In genomic region chr9:71157731-71158130, GRCh38 we compare ENCODE assay signal across 34 cellular contexts. TPM values are rescaled to one million over a fixed set of nuclear protein-coding genes. Genes with fewer than 3 reads are reported as not detected.
"Had no signal": no experiment of that assay in that cellular context is flagged by ENCODE, and none has a peak within 500 bp of the region (broad histone marks: within the 10 kb centered on the region; RNA-seq: fewer than 3 reads in every experiment).

No MANE protein-coding gene starts in this region.

- H3K4me3 ChIP-seq: adrenal gland, ascending aorta, cardiac muscle cell had no signal

- DNase-seq: activated B cell treated with CpG ODN at 0.5 μM for 24 hours; activated CD4-positive, alpha-beta memory T cell treated with anti-CD3 and anti-CD28 coated beads for 36 hours; activated CD4-positive, alpha-beta T cell treated with anti-CD3 and anti-CD28 coated beads for 4 hours; activated CD4-positive, alpha-beta T cell treated with anti-CD3 and anti-CD28 coated beads, Interleukin-2, amount 10 ng/mL, durations not matched to agents 24 days and 14 days; activated CD4-positive, alpha-beta T cell treated with anti-CD3 and anti-CD28 coated beads, Interleukin-2, amount 50 U/mL, for 1 hour; activated CD4-positive, alpha-beta T cell treated with anti-CD3 and anti-CD28 coated beads, Interleukin-2, amount 50 U/mL, for 4 hours; activated CD4-positive, CD25-positive, alpha-beta regulatory T cell treated with anti-CD3 and anti-CD28 coated beads, Interleukin-2, amount 50 U/mL, for 72 hours; activated CD8-positive, alpha-beta memory T cell treated with anti-CD3 and anti-CD28 coated beads, Interleukin-2, amount 50 U/mL, for 4 hours; activated CD8-positive, alpha-beta T cell treated with anti-CD3 and anti-CD28 coated beads for 36 hours; activated effector memory CD4-positive, alpha-beta T cell treated with anti-CD3 and anti-CD28 coated beads, Interleukin-2, amount 50 U/mL, for 16 hours; activated gamma-delta T cell treated with Interleukin-2 at 50 U/mL for 16 hours; activated naive CD4-positive, alpha-beta T cell; activated naive CD4-positive, alpha-beta T cell treated with anti-CD3 and anti-CD28 coated beads for 36 hours; activated naive CD4-positive, alpha-beta T cell treated with anti-CD3 and anti-CD28 coated beads, Interleukin-2, amount 50 U/mL, for 16 hours; activated naive CD8-positive, alpha-beta T cell treated with anti-CD3 and anti-CD28 coated beads for 36 hours; activated T-cell treated with anti-CD3 and anti-CD28 coated beads for 4 hours; activated T-cell treated with anti-CD3 and anti-CD28 coated beads, Interleukin-2, amount 50 U/mL, for 1 hour; activated T-cell treated with anti-CD3 and anti-CD28 coated beads, Interleukin-2, amount 50 U/mL, for 4 hours; activated T-cell treated with anti-CD3 and anti-CD28 coated beads, Interleukin-2, amount 50 U/mL, for 72 hours; adrenal gland; amygdala; anterior cingulate cortex; cerebellar nuclear complex; T-helper 2 cell; T-helper 9 cell had no signal

- H3K4me1 ChIP-seq: adrenal gland, ascending aorta had no signal

- H3K27ac ChIP-seq: adrenal gland, ascending aorta, cardiac muscle cell, VCaP had no signal

- ATAC-seq: activated CD8-positive, alpha-beta T cell treated with anti-CD3 and anti-CD28 coated beads for 36 hours; activated naive CD4-positive, alpha-beta T cell treated with anti-CD3 and anti-CD28 coated beads, Interleukin-2, amount 50 U/mL, for 72 hours; activated T-cell treated with anti-CD3 and anti-CD28 coated beads, Interleukin-2, amount 50 U/mL, for 4 hours; activated T-cell treated with anti-CD3 and anti-CD28 coated beads, Interleukin-2, amount 50 U/mL, for 72 hours; activated T-helper 17 cell treated with anti-CD3 and anti-CD28 coated beads, Interleukin-2, amount 50 U/mL, for 72 hours had no signal

- H3K9me3 ChIP-seq: adrenal gland, ascending aorta had no signal

- H3K27me3 ChIP-seq: adrenal gland, ascending aorta, cardiac muscle cell had no signal

- H3K36me3 ChIP-seq: adrenal gland, ascending aorta, cardiac muscle cell had no signal

RNA-seq across cellular contexts. Expression of gene TRPM3, which starts 36.3 kb away (rescaled TPM):
- total RNA-seq: activated B cell treated with CpG ODN at 0.5 μM for 24 hours; activated CD4-positive, alpha-beta memory T cell treated with anti-CD3 and anti-CD28 coated beads for 36 hours; activated CD4-positive, alpha-beta T cell treated with anti-CD3 and anti-CD28 coated beads, Interleukin-2, amount 10 ng/mL, durations not matched to agents 24 days and 14 days; activated CD8-positive, alpha-beta memory T cell treated with anti-CD3 and anti-CD28 coated beads for 36 hours; activated CD8-positive, alpha-beta T cell treated with anti-CD3 and anti-CD28 coated beads for 36 hours; activated naive CD8-positive, alpha-beta T cell treated with anti-CD3 and anti-CD28 coated beads for 36 hours; activated T-cell treated with anti-CD3 and anti-CD28 coated beads, Interleukin-2, amount 50 U/mL, for 4 hours; activated T-cell treated with anti-CD3 and anti-CD28 coated beads, Interleukin-2, amount 50 U/mL, for 72 hours; activated T-helper 1 cell treated with anti-CD3 and anti-CD28 coated beads, Interleukin-12 subunit alpha, Interleukin-12 subunit beta, Interleukin-2, Interleukin-4 antibody, amounts not matched to agents 30 ng/mL and 10 ng/mL and 1 ng/mL, durations not matched to agents 14 hours and 24 hours and 36 hours; activated T-helper 17 cell treated with anti-CD3 and anti-CD28 coated beads, Interleukin-2, amount 50 U/mL, for 72 hours; bronchial epithelial cell; chondrocyte had no signal
- polyA plus RNA-seq: cardiac muscle cell had no signal
